ENCODE assay signal across 1 cellular context in genomic region chr3:171231361-171231760, GRCh38.
TF ChIP-seq lines count a peak whose summit lies in the region.

No MANE protein-coding gene starts in this region.

TF ChIP-seq in WTC11, 78 proteins besides CTCF, POLR2A, EP300 and RAD21 (continued from another document):
- TF ChIP-seq ARID4B (CRISPR knock-in tag; IDR thresholded peaks at IDR 0.05; ENCODE audit: borderline replicate concordance) (no peak), GRHL2 (CRISPR knock-in tag; IDR thresholded peaks at IDR 0.05; ENCODE audit: insufficient replicate concordance, severe bottlenecking) (no peak), ZNF263 (CRISPR knock-in tag; IDR thresholded peaks at IDR 0.05; ENCODE audit: low read depth) (no peak), PRRX2 (CRISPR knock-in tag; IDR thresholded peaks at IDR 0.05) (no peak), GABPB1 (CRISPR knock-in tag; IDR thresholded peaks at IDR 0.05) (no peak), ELF4 (CRISPR knock-in tag; IDR thresholded peaks at IDR 0.05; ENCODE audit: low read depth) (no peak)
